In the genomic region with DNA sequence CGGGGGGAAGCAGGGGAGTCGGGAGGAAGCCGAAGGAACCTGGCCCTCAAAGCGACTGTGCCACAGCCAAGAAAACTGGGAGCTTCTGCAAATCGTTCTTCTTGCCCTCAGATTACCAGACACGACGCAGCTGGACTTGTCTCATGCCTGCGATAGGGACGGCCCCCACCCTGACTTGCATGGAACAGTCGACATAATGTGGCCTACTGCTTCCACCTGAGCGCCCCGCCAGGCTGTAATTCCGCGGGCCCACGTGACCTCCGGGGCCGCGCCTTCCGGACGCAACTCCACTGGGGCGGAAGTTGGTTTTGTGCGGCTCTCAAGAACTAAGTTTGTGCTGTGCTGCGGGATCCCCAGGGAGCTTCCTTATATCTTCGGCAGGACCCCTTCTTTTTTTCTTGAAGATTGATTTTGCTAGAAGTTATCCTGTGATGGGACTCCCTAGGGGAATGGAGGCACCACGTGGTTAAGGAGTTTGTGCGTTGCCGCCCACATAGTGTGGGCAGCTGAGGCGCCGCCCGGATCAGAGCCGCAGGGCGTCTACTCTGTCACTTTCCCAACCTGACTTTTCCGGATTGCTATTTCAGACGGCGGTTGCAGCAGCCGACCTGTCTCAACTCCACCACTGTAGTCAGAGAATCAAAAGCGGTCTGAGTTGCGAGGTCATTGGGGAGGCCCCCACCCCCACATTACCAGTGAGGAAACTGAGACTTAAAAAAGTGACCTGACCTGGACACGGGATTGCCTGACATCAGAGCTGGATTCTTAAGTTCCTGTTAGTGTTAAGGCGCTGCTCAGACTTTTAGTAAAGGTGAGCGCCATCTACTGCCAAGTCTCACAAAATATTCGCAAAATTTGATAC, we compare ENCODE assay signal across 1 cellular context.
TF ChIP-seq lines count a peak whose summit lies in the region.

No MANE protein-coding gene starts in this region.

TF ChIP-seq in H1, 55 proteins besides CTCF, POLR2A, EP300 and RAD21:
- TF ChIP-seq MAFK (IDR thresholded peaks at IDR 0.05; ENCODE audit: low read depth, low read length) = no peak
- peak; percentile 95 for TF ChIP-seq CHD1 (IDR thresholded peaks at IDR 0.05; ENCODE audit: low read depth, low read length)
- TF ChIP-seq PHF8 (conservative IDR thresholded peaks at IDR 0.05; ENCODE audit: low read depth, low read length) = peak; percentile 45
- no peak for TF ChIP-seq HDAC6 (IDR thresholded peaks at IDR 0.05; ENCODE audit: low read depth, low read length)
- peak; percentile 59 for TF ChIP-seq CTBP2 (IDR thresholded peaks at IDR 0.05; ENCODE audit: borderline replicate concordance, insufficient read depth, insufficient read length, low read length)
- TF ChIP-seq TAF7 (optimal IDR thresholded peaks at IDR 0.05; ENCODE audit: borderline replicate concordance, low read depth, low read length) = no peak
- TF ChIP-seq EGR1 (IDR thresholded peaks at IDR 0.05; ENCODE audit: borderline replicate concordance, low read depth, low read length) = peak; percentile 72
- peak; percentile 99 for TF ChIP-seq SAP30 (IDR thresholded peaks at IDR 0.05; ENCODE audit: insufficient read depth, insufficient replicate concordance, low read length)
- TF ChIP-seq JUN (IDR thresholded peaks at IDR 0.05; ENCODE audit: low read depth, low read length) = no peak
- no peak for TF ChIP-seq NANOG (IDR thresholded peaks at IDR 0.05; ENCODE audit: insufficient read depth, low read depth, low read length, poor library complexity, severe bottlenecking)
- no peak for TF ChIP-seq RXRA (IDR thresholded peaks at IDR 0.05; ENCODE audit: insufficient read depth, low read depth, low read length)
- 0 out of 2 replicates have a peak, but pooled peaks have one; percentile 7 for TF ChIP-seq SP1 (IDR thresholded peaks at IDR 0.05; ENCODE audit: low read depth, low read length)
- TF ChIP-seq CREB1 (IDR thresholded peaks at IDR 0.05) = no peak
- TF ChIP-seq, protein P1, sequence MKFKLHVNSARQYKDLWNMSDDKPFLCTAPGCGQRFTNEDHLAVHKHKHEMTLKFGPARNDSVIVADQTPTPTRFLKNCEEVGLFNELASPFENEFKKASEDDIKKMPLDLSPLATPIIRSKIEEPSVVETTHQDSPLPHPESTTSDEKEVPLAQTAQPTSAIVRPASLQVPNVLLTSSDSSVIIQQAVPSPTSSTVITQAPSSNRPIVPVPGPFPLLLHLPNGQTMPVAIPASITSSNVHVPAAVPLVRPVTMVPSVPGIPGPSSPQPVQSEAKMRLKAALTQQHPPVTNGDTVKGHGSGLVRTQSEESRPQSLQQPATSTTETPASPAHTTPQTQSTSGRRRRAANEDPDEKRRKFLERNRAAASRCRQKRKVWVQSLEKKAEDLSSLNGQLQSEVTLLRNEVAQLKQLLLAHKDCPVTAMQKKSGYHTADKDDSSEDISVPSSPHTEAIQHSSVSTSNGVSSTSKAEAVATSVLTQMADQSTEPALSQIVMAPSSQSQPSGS (IDR thresholded peaks at IDR 0.05; ENCODE audit: low read length) = no peak
- TF ChIP-seq TAF1 (IDR thresholded peaks at IDR 0.05; ENCODE audit: low read depth, low read length) = peak; percentile 61
- no peak for TF ChIP-seq TEAD4 (IDR thresholded peaks at IDR 0.05; ENCODE audit: low read depth, low read length)
- TF ChIP-seq SP4 (IDR thresholded peaks at IDR 0.05; ENCODE audit: low read length) = peak; percentile 67; the same call in 1 of the 2 replicates
- TF ChIP-seq TCF12 (IDR thresholded peaks at IDR 0.05; ENCODE audit: low read depth, low read length) = no peak
- TF ChIP-seq TBP (IDR thresholded peaks at IDR 0.05; ENCODE audit: low read depth, low read length) = no peak; the same call in 1 of the 2 replicates
- TF ChIP-seq SIRT6 (IDR thresholded peaks at IDR 0.05; ENCODE audit: low read length) = no peak
- peak; percentile 30; the same call in 1 of the 2 replicates for TF ChIP-seq RBBP5 (IDR thresholded peaks at IDR 0.05; ENCODE audit: borderline replicate concordance, low read depth, low read length)
- no peak for TF ChIP-seq BRCA1 (IDR thresholded peaks at IDR 0.05; ENCODE audit: low read depth, low read length)
- TF ChIP-seq POLR2AphosphoS5 (IDR thresholded peaks at IDR 0.05; ENCODE audit: low read depth, low read length) = peak; percentile 28
- TF ChIP-seq KDM1A (IDR thresholded peaks at IDR 0.05; ENCODE audit: borderline replicate concordance, low read length) = no peak
- no peak for TF ChIP-seq SRF (IDR thresholded peaks at IDR 0.05; ENCODE audit: low read depth, low read length)
- TF ChIP-seq USF2 (IDR thresholded peaks at IDR 0.05; ENCODE audit: low read length) = peak; percentile 92
- peak; percentile 8 to 95; a peak in 2 of 4 replicates for TF ChIP-seq HDAC2 (IDR thresholded peaks at IDR 0.05; ENCODE audit: borderline replicate concordance in 1 of 2, low read depth in 2 of 2, low read length in 2 of 2)
- TF ChIP-seq JUND (IDR thresholded peaks at IDR 0.05; ENCODE audit: low read length) = peak; percentile 98
- TF ChIP-seq ASH2L (IDR thresholded peaks at IDR 0.05; ENCODE audit: low read length) = peak; percentile 78
- TF ChIP-seq YY1 (IDR thresholded peaks at IDR 0.05; ENCODE audit: low read depth, low read length) = no peak
- TF ChIP-seq SIN3A (conservative IDR thresholded peaks at IDR 0.05 in 1 of 2, IDR thresholded peaks at IDR 0.05 in 1 of 2; ENCODE audit: low read depth in 1 of 2, low read length in 2 of 2) = peak; percentile 91; a peak in 3 of 4 replicates
- TF ChIP-seq SIX5 (IDR thresholded peaks at IDR 0.05; ENCODE audit: low read depth, low read length) = peak; percentile 37
- TF ChIP-seq, protein P2, sequence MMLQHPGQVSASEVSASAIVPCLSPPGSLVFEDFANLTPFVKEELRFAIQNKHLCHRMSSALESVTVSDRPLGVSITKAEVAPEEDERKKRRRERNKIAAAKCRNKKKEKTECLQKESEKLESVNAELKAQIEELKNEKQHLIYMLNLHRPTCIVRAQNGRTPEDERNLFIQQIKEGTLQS (IDR thresholded peaks at IDR 0.05; ENCODE audit: insufficient read depth, low read depth, low read length) = peak; percentile 92
- peak; percentile 91 for TF ChIP-seq MAX (IDR thresholded peaks at IDR 0.05)
- no peak for TF ChIP-seq RFX5 (IDR thresholded peaks at IDR 0.05; ENCODE audit: borderline replicate concordance, low read depth, low read length)
